29 cellular contexts compared by ENCODE assay signal in genomic region chr14:81296263-81296923, GRCh38.
DNase-seq lines count a peak whose midpoint lies in the region; ATAC-seq and TF ChIP-seq lines count a peak whose summit lies in the region.
"Had no signal": no experiment of that assay in that cellular context is flagged by ENCODE, and none has a peak within 500 bp of the region (broad histone marks: within the 10 kb centered on the region; RNA-seq: fewer than 3 reads in every experiment).

No MANE protein-coding gene starts in this region.

- peaks cover 3% of the 10 kb centered on the region for H3K27me3 Mint-ChIP-seq in activated T-helper 17 cell treated with anti-CD3 and anti-CD28 coated beads, Interleukin-2, amount 50 U/mL, for 72 hours
- H3K27me3 Mint-ChIP-seq: dendritic cell treated with granulocyte-macrophage colony-stimulating factor and Interleukin-4, amounts not matched to agents 40 ng/mL and 50 ng/mL, for 4 days had no signal

- DNase-seq in HL-60 (ENCODE audit: low read depth in 1 of 2, low spot score in 1 of 2) (peak; percentile 43 to 50), NOMO-1 treated with DMSO at 0.1 percent for 48 hours (lab: John Stamatoyannopoulos, UW; ENCODE audit: unreplicated experiment) (peak; percentile 88), fibroblast of pulmonary artery (ENCODE audit: low read depth) (peak; percentile 1), psoas muscle (no peak), NK-92 (lab: John Stamatoyannopoulos, UW; ENCODE audit: unreplicated experiment) (no peak)
- DNase-seq: ACHN; activated CD4-positive, alpha-beta T cell treated with anti-CD3 and anti-CD28 coated beads for 4 hours; activated T-cell treated with anti-CD3 and anti-CD28 coated beads, Interleukin-2, amount 50 U/mL, for 24 hours; C1 segment of cervical spinal cord; DND-41; left colon; NCI-H1105; NCI-H1930; NCI-H526; pancreas; stimulated activated CD4-positive, alpha-beta T cell treated with anti-CD3 and anti-CD28 coated beads, Interleukin-12 subunit alpha, Interleukin-12 subunit beta, amount 100 ng/mL, for 4 hours; stimulated activated CD4-positive, alpha-beta T cell treated with anti-CD3 and anti-CD28 coated beads, Interleukin-4, amount 100 ng/mL, for 1 hour; substantia nigra; upper lobe of left lung had no signal

- H3K27ac Mint-ChIP-seq in activated T-helper 17 cell treated with anti-CD3 and anti-CD28 coated beads, Interleukin-2, amount 50 U/mL, for 72 hours: no peak overlapping the region
- H3K27ac Mint-ChIP-seq: activated T-cell treated with anti-CD3 and anti-CD28 coated beads, Interleukin-2, amount 50 U/mL, for 24 hours; dendritic cell treated with granulocyte-macrophage colony-stimulating factor and Interleukin-4, amounts not matched to agents 40 ng/mL and 50 ng/mL, for 4 days; natural killer cell treated with Interleukin-12 subunit alpha and Interleukin-12 subunit beta and Interleukin-15 and Interleukin-18, amount 100 ng/mL, for 72 hours; stimulated activated effector memory CD8-positive, alpha-beta T cell treated with anti-CD3 and anti-CD28 coated beads, Interleukin-12 subunit alpha, Interleukin-12 subunit beta, amount 100 ng/mL, for 72 hours had no signal

- 11 to 23% (median 17%) methylated on average over 2 of the region's 2 CpGs for whole genome bisulfite sequencing in psoas muscle, 3 donors

- H3K36me3 ChIP-seq in psoas muscle (ENCODE audit: insufficient read depth in 1 of 2, low read depth in 1 of 2): no peaks in the 10 kb centered on the region
- H3K36me3 ChIP-seq: esophagus muscularis mucosa, pancreas, upper lobe of left lung had no signal

- no peaks in the 10 kb centered on the region for H3K36me3 Mint-ChIP-seq in activated T-helper 17 cell treated with anti-CD3 and anti-CD28 coated beads, Interleukin-2, amount 50 U/mL, for 72 hours (ENCODE audit: low read depth)
- H3K36me3 Mint-ChIP-seq: natural killer cell treated with Interleukin-12 subunit alpha and Interleukin-12 subunit beta and Interleukin-15 and Interleukin-18, amount 100 ng/mL, for 72 hours; stimulated activated effector memory CD8-positive, alpha-beta T cell treated with anti-CD3 and anti-CD28 coated beads, Interleukin-12 subunit alpha, Interleukin-12 subunit beta, amount 100 ng/mL, for 72 hours had no signal

- H3K4me3 ChIP-seq in HL-60 (replicated peaks; ENCODE audit: insufficient read depth, low read length): no peak overlapping the region
- no peak overlapping the region for H3K4me3 ChIP-seq in fibroblast of pulmonary artery (replicated peaks; ENCODE audit: low read depth, low read length)
- H3K4me3 ChIP-seq in psoas muscle: no peak overlapping the region
- H3K4me3 ChIP-seq: esophagus muscularis mucosa, pancreas, SK-N-MC, upper lobe of left lung had no signal

- H3K9me3 ChIP-seq in psoas muscle: no peaks in the 10 kb centered on the region
- H3K9me3 ChIP-seq: esophagus muscularis mucosa, pancreas, upper lobe of left lung had no signal

- intact Hi-C loops in psoas muscle (cut with DNase I): no loop called here

- ATAC-seq in psoas muscle: peak; percentile 51 to 79 (median 70)
- ATAC-seq in GM19467 (IDR thresholded peaks at IDR 0.05; ENCODE audit: unreplicated experiment): no peak
- ATAC-seq in activated T-helper 17 cell treated with anti-CD3 and anti-CD28 coated beads, Interleukin-2, amount 50 U/mL, for 72 hours (replicated peaks): no peak
- no peak for ATAC-seq in HG03378 (IDR thresholded peaks at IDR 0.05; ENCODE audit: unreplicated experiment)
- ATAC-seq: left colon; natural killer cell treated with Interleukin-12 subunit alpha and Interleukin-12 subunit beta and Interleukin-15 and Interleukin-18, amount 100 ng/mL, for 72 hours; stimulated activated effector memory CD8-positive, alpha-beta T cell treated with anti-CD3 and anti-CD28 coated beads, Interleukin-12 subunit alpha, Interleukin-12 subunit beta, amount 100 ng/mL, for 72 hours had no signal

- no peak overlapping the region for H3K4me3 Mint-ChIP-seq in activated T-helper 17 cell treated with anti-CD3 and anti-CD28 coated beads, Interleukin-2, amount 50 U/mL, for 72 hours
- H3K4me3 Mint-ChIP-seq: activated T-cell treated with anti-CD3 and anti-CD28 coated beads, Interleukin-2, amount 50 U/mL, for 24 hours; central memory CD8-positive, alpha-beta T cell; dendritic cell treated with granulocyte-macrophage colony-stimulating factor and Interleukin-4, amounts not matched to agents 40 ng/mL and 50 ng/mL, for 4 days; natural killer cell treated with Interleukin-12 subunit alpha and Interleukin-12 subunit beta and Interleukin-15 and Interleukin-18, amount 100 ng/mL, for 72 hours; stimulated activated effector memory CD8-positive, alpha-beta T cell treated with anti-CD3 and anti-CD28 coated beads, Interleukin-12 subunit alpha, Interleukin-12 subunit beta, amount 100 ng/mL, for 72 hours had no signal

- H3K27ac ChIP-seq in HL-60 (replicated peaks) (no peak overlapping the region), psoas muscle (peak overlapping the region; percentile 30)
- H3K27ac ChIP-seq: esophagus muscularis mucosa, pancreas, RWPE1, SK-N-MC, upper lobe of left lung had no signal

- TF ChIP-seq CTCF in HL-60 (IDR thresholded peaks at IDR 0.05; ENCODE audit: insufficient read depth, low read length) (no peak), fibroblast of pulmonary artery (IDR thresholded peaks at IDR 0.05; ENCODE audit: low read length, missing control alignments) (no peak), psoas muscle (IDR thresholded peaks at IDR 0.05) (no peak)

- H3K27me3 ChIP-seq in HL-60 (ENCODE audit: insufficient read depth, poor library complexity, severe bottlenecking): no peaks in the 10 kb centered on the region
- no peaks in the 10 kb centered on the region for H3K27me3 ChIP-seq in psoas muscle (ENCODE audit: insufficient read depth in 3 of 3, low read length in 2 of 3)
- H3K27me3 ChIP-seq: esophagus muscularis mucosa, pancreas, upper lobe of left lung had no signal

- peaks cover 36% of the 10 kb centered on the region for H3K4me1 ChIP-seq in psoas muscle
- H3K4me1 ChIP-seq: esophagus muscularis mucosa, pancreas had no signal

- no peaks in the 10 kb centered on the region for H3K4me1 Mint-ChIP-seq in activated T-helper 17 cell treated with anti-CD3 and anti-CD28 coated beads, Interleukin-2, amount 50 U/mL, for 72 hours
- H3K4me1 Mint-ChIP-seq: central memory CD8-positive, alpha-beta T cell; stimulated activated effector memory CD8-positive, alpha-beta T cell treated with anti-CD3 and anti-CD28 coated beads, Interleukin-12 subunit alpha, Interleukin-12 subunit beta, amount 100 ng/mL, for 72 hours had no signal

- H3K9me3 Mint-ChIP-seq in activated T-helper 17 cell treated with anti-CD3 and anti-CD28 coated beads, Interleukin-2, amount 50 U/mL, for 72 hours: no peaks in the 10 kb centered on the region
- H3K9me3 Mint-ChIP-seq: activated T-cell treated with anti-CD3 and anti-CD28 coated beads, Interleukin-2, amount 50 U/mL, for 24 hours; central memory CD8-positive, alpha-beta T cell; natural killer cell treated with Interleukin-12 subunit alpha and Interleukin-12 subunit beta and Interleukin-15 and Interleukin-18, amount 100 ng/mL, for 72 hours; stimulated activated effector memory CD8-positive, alpha-beta T cell treated with anti-CD3 and anti-CD28 coated beads, Interleukin-12 subunit alpha, Interleukin-12 subunit beta, amount 100 ng/mL, for 72 hours had no signal

Comparison
In these comparisons a context has a peak if more than half of its experiments do, and no peak if none do; other contexts are left out.
1. DNase-seq: peak in HL-60 (2 of 2), NOMO-1 treated with DMSO at 0.1 percent for 48 hours (single experiment) and fibroblast of pulmonary artery (single experiment); none in psoas muscle (0 of 2) and NK-92 (single experiment).
2. ATAC-seq: peak in psoas muscle (4 of 4); none in GM19467 (single experiment), activated T-helper 17 cell treated with anti-CD3 and anti-CD28 coated beads, Interleukin-2, amount 50 U/mL, for 72 hours (single experiment) and HG03378 (single experiment).